In the genomic region with DNA sequence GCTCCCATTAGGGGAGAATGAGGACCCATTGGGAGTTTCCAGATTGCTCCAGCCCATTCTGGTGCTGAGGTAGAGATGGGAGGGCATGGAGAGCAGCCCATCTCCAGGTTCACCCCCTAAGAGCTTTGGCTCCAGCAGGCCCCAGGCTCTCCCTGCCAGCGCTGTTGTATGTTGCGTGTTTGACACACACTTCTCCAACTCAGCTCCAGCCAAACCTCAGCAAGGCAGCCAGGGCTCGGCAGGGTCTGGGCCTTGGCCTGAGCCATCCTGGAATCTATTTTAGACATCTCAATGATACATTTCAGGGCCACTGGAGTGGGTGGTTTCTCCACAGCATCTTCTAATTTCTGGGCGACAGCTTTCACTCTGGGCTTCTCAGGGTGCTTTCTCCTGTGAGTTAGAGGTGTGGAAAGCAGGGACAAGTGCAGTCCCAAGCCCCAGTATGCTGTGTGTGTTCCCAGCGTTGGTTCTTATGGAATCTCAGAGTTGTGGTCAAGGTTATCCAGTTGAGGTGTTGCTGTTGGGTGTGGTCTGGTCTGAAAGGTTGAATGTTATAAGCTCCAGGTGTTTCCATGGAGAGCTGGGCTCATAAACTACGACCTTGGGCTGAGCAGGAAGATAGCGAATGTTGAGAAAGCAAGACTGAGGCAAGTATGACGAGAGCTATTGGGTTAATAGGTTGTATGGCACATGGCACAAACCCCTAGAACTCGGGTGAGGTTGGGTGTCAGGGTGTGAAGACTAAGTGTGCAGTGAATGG, we compare ENCODE assay signal across 1 cellular context.
TF ChIP-seq lines count a peak whose summit lies in the region.

No MANE protein-coding gene starts in this region.

TF ChIP-seq in HepG2, 621 proteins besides CTCF, POLR2A, EP300 and RAD21:
- TF ChIP-seq ZSCAN21 (CRISPR knock-in tag; IDR thresholded peaks at IDR 0.05; ENCODE audit: borderline replicate concordance), result no peak
- TF ChIP-seq, protein P1, sequence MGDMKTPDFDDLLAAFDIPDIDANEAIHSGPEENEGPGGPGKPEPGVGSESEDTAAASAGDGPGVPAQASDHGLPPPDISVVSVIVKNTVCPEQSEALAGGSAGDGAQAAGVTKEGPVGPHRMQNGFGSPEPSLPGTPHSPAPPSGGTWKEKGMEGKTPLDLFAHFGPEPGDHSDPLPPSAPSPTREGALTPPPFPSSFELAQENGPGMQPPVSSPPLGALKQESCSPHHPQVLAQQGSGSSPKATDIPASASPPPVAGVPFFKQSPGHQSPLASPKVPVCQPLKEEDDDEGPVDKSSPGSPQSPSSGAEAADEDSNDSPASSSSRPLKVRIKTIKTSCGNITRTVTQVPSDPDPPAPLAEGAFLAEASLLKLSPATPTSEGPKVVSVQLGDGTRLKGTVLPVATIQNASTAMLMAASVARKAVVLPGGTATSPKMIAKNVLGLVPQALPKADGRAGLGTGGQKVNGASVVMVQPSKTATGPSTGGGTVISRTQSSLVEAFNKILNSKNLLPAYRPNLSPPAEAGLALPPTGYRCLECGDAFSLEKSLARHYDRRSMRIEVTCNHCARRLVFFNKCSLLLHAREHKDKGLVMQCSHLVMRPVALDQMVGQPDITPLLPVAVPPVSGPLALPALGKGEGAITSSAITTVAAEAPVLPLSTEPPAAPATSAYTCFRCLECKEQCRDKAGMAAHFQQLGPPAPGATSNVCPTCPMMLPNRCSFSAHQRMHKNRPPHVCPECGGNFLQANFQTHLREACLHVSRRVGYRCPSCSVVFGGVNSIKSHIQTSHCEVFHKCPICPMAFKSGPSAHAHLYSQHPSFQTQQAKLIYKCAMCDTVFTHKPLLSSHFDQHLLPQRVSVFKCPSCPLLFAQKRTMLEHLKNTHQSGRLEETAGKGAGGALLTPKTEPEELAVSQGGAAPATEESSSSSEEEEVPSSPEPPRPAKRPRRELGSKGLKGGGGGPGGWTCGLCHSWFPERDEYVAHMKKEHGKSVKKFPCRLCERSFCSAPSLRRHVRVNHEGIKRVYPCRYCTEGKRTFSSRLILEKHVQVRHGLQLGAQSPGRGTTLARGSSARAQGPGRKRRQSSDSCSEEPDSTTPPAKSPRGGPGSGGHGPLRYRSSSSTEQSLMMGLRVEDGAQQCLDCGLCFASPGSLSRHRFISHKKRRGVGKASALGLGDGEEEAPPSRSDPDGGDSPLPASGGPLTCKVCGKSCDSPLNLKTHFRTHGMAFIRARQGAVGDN (CRISPR knock-in tag; IDR thresholded peaks at IDR 0.05), result no peak
- no peak for TF ChIP-seq ZNF569 (CRISPR knock-in tag; IDR thresholded peaks at IDR 0.05; ENCODE audit: borderline replicate concordance)
- TF ChIP-seq HNRNPL (IDR thresholded peaks at IDR 0.05; ENCODE audit: low read depth, low read length), result no peak
- TF ChIP-seq ELF4 (CRISPR knock-in tag; IDR thresholded peaks at IDR 0.05; ENCODE audit: borderline replicate concordance), result no peak
- no peak for TF ChIP-seq REPIN1 (CRISPR knock-in tag; IDR thresholded peaks at IDR 0.05; ENCODE audit: borderline replicate concordance, low read depth)
- no peak for TF ChIP-seq ZNF367 (CRISPR knock-in tag; IDR thresholded peaks at IDR 0.05; ENCODE audit: borderline replicate concordance)
- TF ChIP-seq MEIS2 (CRISPR knock-in tag; IDR thresholded peaks at IDR 0.05), result no peak
- no peak for TF ChIP-seq CREB1 (IDR thresholded peaks at IDR 0.05)
- no peak for TF ChIP-seq CREB1 (CRISPR knock-in tag; IDR thresholded peaks at IDR 0.05)
- TF ChIP-seq ZNF746 (CRISPR knock-in tag; IDR thresholded peaks at IDR 0.05), result no peak
- no peak for TF ChIP-seq ZBTB46 (CRISPR knock-in tag; IDR thresholded peaks at IDR 0.05; ENCODE audit: borderline replicate concordance)
- TF ChIP-seq MTF2 (CRISPR knock-in tag; IDR thresholded peaks at IDR 0.05; ENCODE audit: borderline replicate concordance), result no peak
- TF ChIP-seq, protein P2, sequence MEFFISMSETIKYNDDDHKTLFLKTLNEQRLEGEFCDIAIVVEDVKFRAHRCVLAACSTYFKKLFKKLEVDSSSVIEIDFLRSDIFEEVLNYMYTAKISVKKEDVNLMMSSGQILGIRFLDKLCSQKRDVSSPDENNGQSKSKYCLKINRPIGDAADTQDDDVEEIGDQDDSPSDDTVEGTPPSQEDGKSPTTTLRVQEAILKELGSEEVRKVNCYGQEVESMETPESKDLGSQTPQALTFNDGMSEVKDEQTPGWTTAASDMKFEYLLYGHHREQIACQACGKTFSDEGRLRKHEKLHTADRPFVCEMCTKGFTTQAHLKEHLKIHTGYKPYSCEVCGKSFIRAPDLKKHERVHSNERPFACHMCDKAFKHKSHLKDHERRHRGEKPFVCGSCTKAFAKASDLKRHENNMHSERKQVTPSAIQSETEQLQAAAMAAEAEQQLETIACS (CRISPR knock-in tag; IDR thresholded peaks at IDR 0.05), result no peak
- TF ChIP-seq NR2F6 (IDR thresholded peaks at IDR 0.05), result no peak
- no peak for TF ChIP-seq NR2F6 (CRISPR knock-in tag; IDR thresholded peaks at IDR 0.05)
- TF ChIP-seq SNAPC2 (CRISPR knock-in tag; IDR thresholded peaks at IDR 0.05), result no peak
- no peak for TF ChIP-seq MAX (IDR thresholded peaks at IDR 0.05)
- TF ChIP-seq, protein P3, sequence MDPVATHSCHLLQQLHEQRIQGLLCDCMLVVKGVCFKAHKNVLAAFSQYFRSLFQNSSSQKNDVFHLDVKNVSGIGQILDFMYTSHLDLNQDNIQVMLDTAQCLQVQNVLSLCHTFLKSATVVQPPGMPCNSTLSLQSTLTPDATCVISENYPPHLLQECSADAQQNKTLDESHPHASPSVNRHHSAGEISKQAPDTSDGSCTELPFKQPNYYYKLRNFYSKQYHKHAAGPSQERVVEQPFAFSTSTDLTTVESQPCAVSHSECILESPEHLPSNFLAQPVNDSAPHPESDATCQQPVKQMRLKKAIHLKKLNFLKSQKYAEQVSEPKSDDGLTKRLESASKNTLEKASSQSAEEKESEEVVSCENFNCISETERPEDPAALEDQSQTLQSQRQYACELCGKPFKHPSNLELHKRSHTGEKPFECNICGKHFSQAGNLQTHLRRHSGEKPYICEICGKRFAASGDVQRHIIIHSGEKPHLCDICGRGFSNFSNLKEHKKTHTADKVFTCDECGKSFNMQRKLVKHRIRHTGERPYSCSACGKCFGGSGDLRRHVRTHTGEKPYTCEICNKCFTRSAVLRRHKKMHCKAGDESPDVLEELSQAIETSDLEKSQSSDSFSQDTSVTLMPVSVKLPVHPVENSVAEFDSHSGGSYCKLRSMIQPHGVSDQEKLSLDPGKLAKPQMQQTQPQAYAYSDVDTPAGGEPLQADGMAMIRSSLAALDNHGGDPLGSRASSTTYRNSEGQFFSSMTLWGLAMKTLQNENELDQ (CRISPR knock-in tag; IDR thresholded peaks at IDR 0.05; ENCODE audit: borderline replicate concordance), result no peak
